Comparison of ENCODE assay signal across 16 cellular contexts in the genomic region with DNA sequence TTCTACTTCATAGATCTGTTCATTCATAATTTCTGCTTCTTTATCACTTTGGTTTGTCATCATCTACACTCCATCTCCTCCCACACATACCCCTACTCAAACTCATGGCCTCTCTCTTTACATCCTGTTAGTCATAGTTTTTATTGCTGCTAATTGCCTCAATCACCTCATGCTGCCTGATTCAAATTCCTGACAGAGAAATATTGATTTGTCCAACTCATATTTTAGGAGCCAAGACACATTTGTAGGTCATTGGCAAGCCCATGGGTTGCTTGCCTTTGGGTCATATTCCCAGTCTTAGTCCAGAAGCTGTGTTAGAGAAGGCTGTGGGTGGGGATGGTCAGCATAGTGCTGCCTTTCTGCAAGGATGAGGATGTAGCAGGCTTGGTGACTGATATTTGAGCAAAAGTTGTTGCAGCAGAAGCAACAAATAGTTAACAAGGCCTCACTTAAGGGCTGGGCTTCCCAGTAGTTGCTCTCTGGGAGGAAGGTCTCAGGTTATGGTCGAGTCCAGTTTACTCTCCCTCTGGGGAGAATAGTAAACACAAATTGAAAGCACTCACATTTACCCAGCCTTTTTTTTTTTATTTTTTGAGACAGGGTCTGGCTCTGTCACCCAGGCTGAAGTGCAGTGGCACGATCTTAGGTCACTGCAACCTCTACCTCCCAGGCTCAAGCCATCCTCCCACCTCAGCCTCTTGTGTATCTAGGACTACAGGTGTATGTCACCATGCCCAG. TPM values are rescaled to one million over a fixed set of nuclear protein-coding genes. Genes with fewer than 3 reads are reported as not detected.
DNase-seq lines count a peak whose midpoint lies in the region; ATAC-seq lines count a peak whose summit lies in the region.
"Had no signal": no experiment of that assay in that cellular context is flagged by ENCODE, and none has a peak within 500 bp of the region (broad histone marks: within the 10 kb centered on the region; RNA-seq: fewer than 3 reads in every experiment).

No MANE protein-coding gene starts in this region.

- H3K9me3 ChIP-seq in CD4-positive, alpha-beta memory T cell (ENCODE audit: control insufficient read depth in 1 of 2, low read length in 2 of 2), result no peaks in the 10 kb centered on the region
- H3K9me3 ChIP-seq: lower lobe of right lung had no signal

- DNase-seq in ELR (ENCODE audit: low read depth) (peak; percentile 62), KBM-7 (peak; percentile 41), left colon (no peak), C1 segment of cervical spinal cord (lab: John Stamatoyannopoulos, UW) (no peak)
- no peak for DNase-seq in activated T-helper 1 cell treated with anti-CD3 and anti-CD28 coated beads, Interleukin-12 subunit alpha, Interleukin-12 subunit beta, Interleukin-2, Interleukin-4 antibody, amounts not matched to agents 30 ng/mL and 10 ng/mL and 1 ng/mL, durations not matched to agents 14 hours and 24 hours and 36 hours (ENCODE audit: low spot score)
- no peak for DNase-seq in CD4-positive, alpha-beta memory T cell
- DNase-seq: activated naive CD8-positive, alpha-beta T cell treated with anti-CD3 and anti-CD28 coated beads, Interleukin-2, amount 10 ng/mL, durations not matched to agents 7 days and 5 days; erythroblast; GF-D8; lower lobe of right lung; NCI-H1105; NCI-H2227 treated with DMSO at 0.1 percent for 48 hours; substantia nigra had no signal

- POLR2A ChIA-PET in CD4-positive, alpha-beta memory T cell (lab: Charles Lee; ENCODE audit: partially characterized antibody), result no interaction called here

- H3K27me3 ChIP-seq in CD4-positive, alpha-beta memory T cell (ENCODE audit: insufficient read depth, low read length), result no peaks in the 10 kb centered on the region

- in situ Hi-C loops in KBM-7 (cut with MboI; ENCODE audit: low pct_unique_long_range_greater_than_20kb, low sequenced_read_pairs), result no loop called here

- intact Hi-C loops in activated T-helper 1 cell treated with anti-CD3 and anti-CD28 coated beads, Interleukin-12 subunit alpha, Interleukin-12 subunit beta, Interleukin-2, Interleukin-4 antibody, amounts not matched to agents 30 ng/mL and 10 ng/mL and 1 ng/mL, durations not matched to agents 14 hours and 24 hours and 36 hours (cut with micrococcal nuclease), result loop anchor here (1.0 kb wide), 3 partner anchors 23 to 36 kb away; no protein-coding TSS in a partner anchor
- intact Hi-C loops in left colon (cut with DNase I, micrococcal nuclease), result no loop called here
- intact Hi-C loops in CD4-positive, alpha-beta memory T cell (cut with micrococcal nuclease), result no loop called here

- H3K27me3 Mint-ChIP-seq in activated T-helper 1 cell treated with anti-CD3 and anti-CD28 coated beads, Interleukin-12 subunit alpha, Interleukin-12 subunit beta, Interleukin-2, Interleukin-4 antibody, amounts not matched to agents 30 ng/mL and 10 ng/mL and 1 ng/mL, durations not matched to agents 14 hours and 24 hours and 36 hours (ENCODE audit: insufficient read depth), result peaks cover 2% of the 10 kb centered on the region
- H3K27me3 Mint-ChIP-seq in CD4-positive, alpha-beta memory T cell, result no peaks in the 10 kb centered on the region
- H3K27me3 Mint-ChIP-seq: activated naive CD8-positive, alpha-beta T cell treated with anti-CD3 and anti-CD28 coated beads, Interleukin-2, amount 10 ng/mL, durations not matched to agents 7 days and 5 days had no signal

- no peaks in the 10 kb centered on the region for H3K9me3 Mint-ChIP-seq in activated T-helper 1 cell treated with anti-CD3 and anti-CD28 coated beads, Interleukin-12 subunit alpha, Interleukin-12 subunit beta, Interleukin-2, Interleukin-4 antibody, amounts not matched to agents 30 ng/mL and 10 ng/mL and 1 ng/mL, durations not matched to agents 14 hours and 24 hours and 36 hours
- H3K9me3 Mint-ChIP-seq in CD4-positive, alpha-beta memory T cell, result no peaks in the 10 kb centered on the region
- H3K9me3 Mint-ChIP-seq: activated naive CD8-positive, alpha-beta T cell treated with anti-CD3 and anti-CD28 coated beads, Interleukin-2, amount 10 ng/mL, durations not matched to agents 7 days and 5 days had no signal

- H3K4me3 ChIP-seq in CD4-positive, alpha-beta memory T cell (ENCODE audit: low read length in 2 of 2), result no peak overlapping the region
- H3K4me3 ChIP-seq: lower lobe of right lung had no signal

- H3K36me3 ChIP-seq in CD4-positive, alpha-beta memory T cell (ENCODE audit: insufficient read depth, low read length), result no peaks in the 10 kb centered on the region
- H3K36me3 ChIP-seq: lower lobe of right lung had no signal

- peak overlapping the region; percentile 65 for H3K27ac Mint-ChIP-seq in activated T-helper 1 cell treated with anti-CD3 and anti-CD28 coated beads, Interleukin-12 subunit alpha, Interleukin-12 subunit beta, Interleukin-2, Interleukin-4 antibody, amounts not matched to agents 30 ng/mL and 10 ng/mL and 1 ng/mL, durations not matched to agents 14 hours and 24 hours and 36 hours
- no peak overlapping the region for H3K27ac Mint-ChIP-seq in CD4-positive, alpha-beta memory T cell
- H3K27ac Mint-ChIP-seq: activated naive CD8-positive, alpha-beta T cell treated with anti-CD3 and anti-CD28 coated beads, Interleukin-2, amount 10 ng/mL, durations not matched to agents 7 days and 5 days had no signal

- H3K36me3 Mint-ChIP-seq in activated T-helper 1 cell treated with anti-CD3 and anti-CD28 coated beads, Interleukin-12 subunit alpha, Interleukin-12 subunit beta, Interleukin-2, Interleukin-4 antibody, amounts not matched to agents 30 ng/mL and 10 ng/mL and 1 ng/mL, durations not matched to agents 14 hours and 24 hours and 36 hours (ENCODE audit: low read depth), result peaks cover 5% of the 10 kb centered on the region
- no peaks in the 10 kb centered on the region for H3K36me3 Mint-ChIP-seq in CD4-positive, alpha-beta memory T cell

- no peak overlapping the region for H3K4me3 Mint-ChIP-seq in activated T-helper 1 cell treated with anti-CD3 and anti-CD28 coated beads, Interleukin-12 subunit alpha, Interleukin-12 subunit beta, Interleukin-2, Interleukin-4 antibody, amounts not matched to agents 30 ng/mL and 10 ng/mL and 1 ng/mL, durations not matched to agents 14 hours and 24 hours and 36 hours
- no peak overlapping the region for H3K4me3 Mint-ChIP-seq in CD4-positive, alpha-beta memory T cell
- H3K4me3 Mint-ChIP-seq: activated naive CD8-positive, alpha-beta T cell treated with anti-CD3 and anti-CD28 coated beads, Interleukin-2, amount 10 ng/mL, durations not matched to agents 7 days and 5 days had no signal

- CTCF ChIA-PET in CD4-positive, alpha-beta memory T cell (lab: Charles Lee; ENCODE audit: partially characterized antibody), result no interaction called here

- peaks cover 29% of the 10 kb centered on the region for H3K4me1 Mint-ChIP-seq in activated T-helper 1 cell treated with anti-CD3 and anti-CD28 coated beads, Interleukin-12 subunit alpha, Interleukin-12 subunit beta, Interleukin-2, Interleukin-4 antibody, amounts not matched to agents 30 ng/mL and 10 ng/mL and 1 ng/mL, durations not matched to agents 14 hours and 24 hours and 36 hours (ENCODE audit: low read depth)
- peaks cover 0 to 1% (median under 1%) of the 10 kb centered on the region in 4 donors for H3K4me1 Mint-ChIP-seq in CD4-positive, alpha-beta memory T cell

- H3K27ac ChIP-seq in CD4-positive, alpha-beta memory T cell (ENCODE audit: low read depth, low read length), result no peak overlapping the region
- H3K27ac ChIP-seq: C4-2B, lower lobe of right lung had no signal

- no peaks in the 10 kb centered on the region for H3K4me1 ChIP-seq in CD4-positive, alpha-beta memory T cell (ENCODE audit: insufficient read depth, low read length)
- H3K4me1 ChIP-seq: lower lobe of right lung had no signal

- ATAC-seq in left colon (peak; percentile 80), HG03442 (IDR thresholded peaks at IDR 0.05; ENCODE audit: unreplicated experiment) (no peak), HG03139 (IDR thresholded peaks at IDR 0.05; ENCODE audit: unreplicated experiment) (no peak)
- ATAC-seq: lower lobe of right lung had no signal

RNA-seq across cellular contexts. Expression of a gene that starts 22.4 kb away (rescaled TPM):
- total RNA-seq in activated T-helper 1 cell treated with anti-CD3 and anti-CD28 coated beads, Interleukin-12 subunit alpha, Interleukin-12 subunit beta, Interleukin-2, Interleukin-4 antibody, amounts not matched to agents 30 ng/mL and 10 ng/mL and 1 ng/mL, durations not matched to agents 14 hours and 24 hours and 36 hours, result 53.0 and 55.5 TPM in 2 replicates
- total RNA-seq in left colon, result 10 to 100 TPM; 48.7 to 55.6 TPM
- total RNA-seq in CD4-positive, alpha-beta memory T cell, result 10 to 100 TPM; 91.5 to 92.3 TPM
- 10 to 100 TPM; 39.2 to 63.7 TPM for polyA plus RNA-seq in CD4-positive, alpha-beta memory T cell

Comparison
In these comparisons a context has a peak if more than half of its experiments do, and no peak if none do; other contexts are left out.
1. DNase-seq: peak in ELR (single experiment) and KBM-7 (single experiment); none in activated T-helper 1 cell treated with anti-CD3 and anti-CD28 coated beads, Interleukin-12 subunit alpha, Interleukin-12 subunit beta, Interleukin-2, Interleukin-4 antibody, amounts not matched to agents 30 ng/mL and 10 ng/mL and 1 ng/mL, durations not matched to agents 14 hours and 24 hours and 36 hours (single experiment), left colon (0 of 2), CD4-positive, alpha-beta memory T cell (0 of 5) and C1 segment of cervical spinal cord (0 of 14).